ENCODE assay signal across 10 cellular contexts in genomic region chr1:211738709-211739301, GRCh38.
DNase-seq lines count a peak whose midpoint lies in the region; ATAC-seq, FAIRE-seq and TF ChIP-seq lines count a peak whose summit lies in the region.
"Had no signal": no experiment of that assay in that cellular context is flagged by ENCODE, and none has a peak within 500 bp of the region (broad histone marks: within the 10 kb centered on the region; RNA-seq: fewer than 3 reads in every experiment).

No MANE protein-coding gene starts in this region.

- no peak for TF ChIP-seq POLR2A in HepG2 (IDR thresholded peaks at IDR 0.05; ENCODE audit: insufficient read depth in 1 of 2, low read depth in 2 of 2, low read length in 2 of 2)

- H3K36me3 ChIP-seq in CD4-positive, CD25-positive, alpha-beta regulatory T cell (ENCODE audit: control insufficient read depth, insufficient read depth, low read length) = no peaks in the 10 kb centered on the region
- no peaks in the 10 kb centered on the region for H3K36me3 ChIP-seq in HepG2 (replicated peaks in 1 of 2; ENCODE audit: control insufficient read depth in 1 of 2, insufficient read depth in 2 of 2, low read length in 2 of 2)

- peak overlapping the region; percentile 29; the same call in 1 of the 2 replicates for H3K4me2 ChIP-seq in HepG2 (ENCODE audit: low read depth, low read length)

- no peaks in the 10 kb centered on the region for H3K9me3 Mint-ChIP-seq in CD4-positive, CD25-positive, alpha-beta regulatory T cell
- no peaks in the 10 kb centered on the region for H3K9me3 Mint-ChIP-seq in activated CD8-positive, alpha-beta T cell treated with anti-CD3 and anti-CD28 coated beads for 36 hours
- H3K9me3 Mint-ChIP-seq: dendritic cell treated with granulocyte-macrophage colony-stimulating factor and Interleukin-4, amounts not matched to agents 40 ng/mL and 50 ng/mL, for 4 days; naive B cell had no signal

- intact Hi-C loops in activated CD8-positive, alpha-beta T cell treated with anti-CD3 and anti-CD28 coated beads for 36 hours (cut with micrococcal nuclease) = loop anchor here (5.0 kb wide), 1 partner anchor 93 kb away; the partner anchor contains the start of gene LPGAT1
- intact Hi-C loops in HepG2 (cut with micrococcal nuclease; ENCODE audit: unreplicated experiment) (loop anchor here (5.0 kb wide), 1 partner anchor 42 kb away; no protein-coding TSS in a partner anchor), Right ventricle myocardium superior (cut with DNase I) (no loop called here)

- TF ChIP-seq CTCF in activated CD8-positive, alpha-beta T cell treated with anti-CD3 and anti-CD28 coated beads for 36 hours (IDR thresholded peaks at IDR 0.05) = no peak
- no peak for TF ChIP-seq CTCF in HepG2 (CRISPR knock-in tag; IDR thresholded peaks at IDR 0.05)

- no peaks in the 10 kb centered on the region for H3K27me3 Mint-ChIP-seq in CD4-positive, CD25-positive, alpha-beta regulatory T cell
- no peaks in the 10 kb centered on the region for H3K27me3 Mint-ChIP-seq in activated CD8-positive, alpha-beta T cell treated with anti-CD3 and anti-CD28 coated beads for 36 hours
- H3K27me3 Mint-ChIP-seq: dendritic cell treated with granulocyte-macrophage colony-stimulating factor and Interleukin-4, amounts not matched to agents 40 ng/mL and 50 ng/mL, for 4 days had no signal

- ATAC-seq in CD4-positive, CD25-positive, alpha-beta regulatory T cell (ENCODE audit: low read depth in 2 of 2) = peak; percentile 31 to 56
- ATAC-seq in HG02798 (IDR thresholded peaks at IDR 0.05; ENCODE audit: poor library complexity, unreplicated experiment) (peak; percentile 46), HepG2 (peak; percentile 29), Right ventricle myocardium superior (ENCODE audit: poor library complexity) (no peak)
- ATAC-seq in activated CD8-positive, alpha-beta T cell treated with anti-CD3 and anti-CD28 coated beads for 36 hours = peak; percentile 82

- DNase-seq in CD4-positive, CD25-positive, alpha-beta regulatory T cell = peak in 2 of 3 donors; percentile 4 to 52
- peak; percentile 72 for DNase-seq in activated CD8-positive, alpha-beta T cell treated with anti-CD3 and anti-CD28 coated beads for 36 hours
- DNase-seq in HepG2 (ENCODE audit: low spot score) (no peak), Right ventricle myocardium superior (no peak), NK-92 (lab: John Stamatoyannopoulos, UW; ENCODE audit: unreplicated experiment) (no peak), SIG-M5 treated with dmso at 0.1 percent for 504 hours (lab: John Stamatoyannopoulos, UW; ENCODE audit: unreplicated experiment) (no peak)
- no peak for DNase-seq in effector CD8-positive, alpha-beta T cell (lab: John Stamatoyannopoulos, UW)
- DNase-seq: naive B cell had no signal

- no peaks in the 10 kb centered on the region for H4K20me1 ChIP-seq in HepG2 (ENCODE audit: insufficient read depth, low read length)

- no peak overlapping the region for H3K27ac ChIP-seq in CD4-positive, CD25-positive, alpha-beta regulatory T cell (ENCODE audit: insufficient read depth, low read length, poor library complexity, severe bottlenecking)
- H3K27ac ChIP-seq in HepG2 (ENCODE audit: extremely low read length, insufficient read depth, low read length) = no peak overlapping the region

- H3K4me1 Mint-ChIP-seq in CD4-positive, CD25-positive, alpha-beta regulatory T cell = peaks cover 7 to 35% (median 26%) of the 10 kb centered on the region in 4 donors
- peaks cover 46% of the 10 kb centered on the region for H3K4me1 Mint-ChIP-seq in activated CD8-positive, alpha-beta T cell treated with anti-CD3 and anti-CD28 coated beads for 36 hours (ENCODE audit: low read depth)

- no TSS peak for BruUV-seq in HepG2 (replicated peaks; lab: Mats Ljungman, UMichigan)

- H3K79me2 ChIP-seq in HepG2 (ENCODE audit: insufficient read depth, low read length) = no peaks in the 10 kb centered on the region

- peaks cover 23% of the 10 kb centered on the region for H3K4me1 ChIP-seq in CD4-positive, CD25-positive, alpha-beta regulatory T cell (ENCODE audit: control insufficient read depth, insufficient read depth, low read length, poor library complexity, severe bottlenecking)
- peaks cover 45% of the 10 kb centered on the region for H3K4me1 ChIP-seq in HepG2 (ENCODE audit: insufficient read depth, low read length)

- H3K9me3 ChIP-seq in CD4-positive, CD25-positive, alpha-beta regulatory T cell (ENCODE audit: control insufficient read depth in 2 of 2, low read length in 2 of 2) = no peaks in the 10 kb centered on the region
- no peaks in the 10 kb centered on the region for H3K9me3 ChIP-seq in HepG2 (ENCODE audit: low read length)

- no peak overlapping the region for H2AFZ ChIP-seq in HepG2 (ENCODE audit: low read length)

- H3K9ac ChIP-seq in HepG2 (ENCODE audit: insufficient read depth, low read depth, low read length) = no peak overlapping the region

- TF ChIP-seq EP300 in HepG2 (IDR thresholded peaks at IDR 0.05; ENCODE audit: low read depth in 2 of 2, low read length in 2 of 2) (no peak), HepG2 (CRISPR knock-in tag; IDR thresholded peaks at IDR 0.05; ENCODE audit: borderline replicate concordance) (no peak)

- peak overlapping the region; percentile 28 to 75 (median 67) for H3K27ac Mint-ChIP-seq in CD4-positive, CD25-positive, alpha-beta regulatory T cell
- peak overlapping the region; percentile 60 for H3K27ac Mint-ChIP-seq in activated CD8-positive, alpha-beta T cell treated with anti-CD3 and anti-CD28 coated beads for 36 hours
- H3K27ac Mint-ChIP-seq: dendritic cell treated with granulocyte-macrophage colony-stimulating factor and Interleukin-4, amounts not matched to agents 40 ng/mL and 50 ng/mL, for 4 days had no signal

- peak overlapping the region; percentile 8 to 40 (median 20) for H3K4me3 Mint-ChIP-seq in CD4-positive, CD25-positive, alpha-beta regulatory T cell
- H3K4me3 Mint-ChIP-seq in activated CD8-positive, alpha-beta T cell treated with anti-CD3 and anti-CD28 coated beads for 36 hours = peak overlapping the region; percentile 42
- H3K4me3 Mint-ChIP-seq: dendritic cell treated with granulocyte-macrophage colony-stimulating factor and Interleukin-4, amounts not matched to agents 40 ng/mL and 50 ng/mL, for 4 days had no signal

- peak overlapping the region; percentile 43 for H3K4me3 ChIP-seq in CD4-positive, CD25-positive, alpha-beta regulatory T cell (ENCODE audit: low read depth, low read length)
- no peak overlapping the region for H3K4me3 ChIP-seq in HepG2 (replicated peaks in 1 of 3; ENCODE audit: insufficient read depth in 1 of 3, low read depth in 2 of 3, low read length in 3 of 3)

- no peaks in the 10 kb centered on the region for H3K36me3 Mint-ChIP-seq in CD4-positive, CD25-positive, alpha-beta regulatory T cell
- H3K36me3 Mint-ChIP-seq in activated CD8-positive, alpha-beta T cell treated with anti-CD3 and anti-CD28 coated beads for 36 hours (ENCODE audit: low read depth) = no peaks in the 10 kb centered on the region
- H3K36me3 Mint-ChIP-seq: naive B cell had no signal

- no peak for FAIRE-seq in HepG2 (lab: Jason Lieb, UNC)

- 57% methylated on average over 2 of the region's 2 CpGs for WGBS in HepG2 (ENCODE audit: low lambda C conversion rate)

- no peak for TF ChIP-seq RAD21 in HepG2 (CRISPR knock-in tag; IDR thresholded peaks at IDR 0.05)

- in situ Hi-C loops in HepG2 (cut with HindIII; ENCODE audit: extremely low pct_ligation_motif_present, low pct_unique_long_range_greater_than_20kb) = no loop called here

- H3K27me3 ChIP-seq in CD4-positive, CD25-positive, alpha-beta regulatory T cell (ENCODE audit: control insufficient read depth, insufficient read depth, low read length) = no peaks in the 10 kb centered on the region
- H3K27me3 ChIP-seq in HepG2 (ENCODE audit: control insufficient read depth in 1 of 2, insufficient read depth in 2 of 2, low read length in 2 of 2) = peaks cover 0 to 35% of the 10 kb centered on the region in 2 experiments; a peak in 4 of 5 replicates

- POLR2A ChIA-PET in activated CD8-positive, alpha-beta T cell treated with anti-CD3 and anti-CD28 coated beads for 36 hours (lab: Charles Lee) = interaction anchor here (0.8 to 1.2 kb wide), 2 partner anchors 13 to 14 kb away, joined by 3 read pairs; no protein-coding TSS in a partner anchor
- POLR2A ChIA-PET in HepG2 (lab: Yijun Ruan, JAX) = no interaction called here

- CTCF ChIA-PET in activated CD8-positive, alpha-beta T cell treated with anti-CD3 and anti-CD28 coated beads for 36 hours (lab: Charles Lee) = interaction anchor here (0.7 to 4.6 kb wide), 5 partner anchors 38 to 297 kb away, joined by 3 to 31 read pairs (median 3); partner anchors contain the start of genes DTL and INTS7
- CTCF ChIA-PET in HepG2 (lab: Yijun Ruan, JAX; ENCODE audit: low intra/inter-chr PET ratio, low total read pairs) = no interaction called here

TF ChIP-seq in HepG2, 621 proteins besides CTCF, POLR2A, EP300 and RAD21 (continues in another document):
- TF ChIP-seq SP140L (CRISPR knock-in tag; IDR thresholded peaks at IDR 0.05; ENCODE audit: borderline replicate concordance) (no peak), ZNF296 (CRISPR knock-in tag; conservative IDR thresholded peaks at IDR 0.05) (no peak), MXD4 (CRISPR knock-in tag; IDR thresholded peaks at IDR 0.05) (no peak), JUNB (CRISPR knock-in tag; IDR thresholded peaks at IDR 0.05; ENCODE audit: borderline replicate concordance) (no peak), TRAFD1 (CRISPR knock-in tag; IDR thresholded peaks at IDR 0.05; ENCODE audit: borderline replicate concordance) (no peak), CBFB (CRISPR knock-in tag; IDR thresholded peaks at IDR 0.05) (no peak)

Comparison
In these comparisons a context has a peak if more than half of its experiments do, and no peak if none do; other contexts are left out.
1. DNase-seq: peak in CD4-positive, CD25-positive, alpha-beta regulatory T cell (2 of 3) and activated CD8-positive, alpha-beta T cell treated with anti-CD3 and anti-CD28 coated beads for 36 hours (single experiment); none in HepG2 (single experiment), Right ventricle myocardium superior (single experiment), effector CD8-positive, alpha-beta T cell (single experiment), NK-92 (single experiment) and SIG-M5 treated with dmso at 0.1 percent for 504 hours (single experiment).